In the genomic region with DNA sequence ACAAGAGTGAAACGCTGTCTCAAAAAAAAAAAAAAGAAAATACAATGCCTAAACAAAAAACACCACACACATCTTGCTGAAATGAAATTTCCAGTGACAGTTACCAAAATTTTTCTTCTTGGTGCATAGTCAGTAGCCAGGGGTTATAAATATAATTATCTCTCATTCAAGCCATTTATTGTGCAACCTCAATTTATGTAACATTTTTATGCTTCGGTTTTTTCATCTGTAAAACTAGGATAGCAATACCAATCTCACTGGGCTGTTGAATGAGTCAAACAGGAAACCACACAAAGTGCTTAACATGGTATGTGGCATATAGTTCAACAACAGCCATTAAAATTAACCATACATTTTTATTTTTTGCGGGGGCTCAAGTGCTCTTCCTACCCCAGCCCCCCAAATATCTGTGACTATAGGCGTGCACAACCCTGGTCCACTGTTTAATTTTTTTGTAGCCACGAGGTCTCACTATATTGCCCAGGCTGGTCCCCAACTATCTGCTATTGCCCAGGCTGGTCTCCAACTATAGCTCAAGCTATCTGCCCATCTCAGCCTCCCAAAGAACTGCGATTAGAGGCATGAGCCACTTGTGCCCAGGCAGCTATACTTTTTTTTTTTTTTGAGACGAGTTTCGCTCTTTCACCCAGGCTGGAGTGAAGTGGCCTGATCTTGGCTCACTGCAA, we compare ENCODE assay signal across 11 cellular contexts. TPM values are rescaled to one million over a fixed set of nuclear protein-coding genes. Genes with fewer than 3 reads are reported as not detected.
A peak's percentile ranks its signal among the peaks of the same experiment; 100 is the strongest.
DNase-seq lines count a peak whose midpoint lies in the region; ATAC-seq lines count a peak whose summit lies in the region.
"Had no signal": no experiment of that assay in that cellular context is flagged by ENCODE, and none has a peak within 500 bp of the region (broad histone marks: within the 10 kb centered on the region; RNA-seq: fewer than 3 reads in every experiment).

No MANE protein-coding gene starts in this region.

- H3K4me1 Mint-ChIP-seq in activated CD8-positive, alpha-beta T cell treated with anti-CD3 and anti-CD28 coated beads, Interleukin-2, amount 10 ng/mL, durations not matched to agents 7 days and 5 days (ENCODE audit: low read depth), result peaks cover 33% of the 10 kb centered on the region

- no peaks in the 10 kb centered on the region for H3K27me3 Mint-ChIP-seq in activated CD8-positive, alpha-beta T cell treated with anti-CD3 and anti-CD28 coated beads, Interleukin-2, amount 10 ng/mL, durations not matched to agents 7 days and 5 days (ENCODE audit: low read depth)

- DNase-seq in EH (ENCODE audit: low read depth) (peak; percentile 79), KBM-7 (peak; percentile 61), kidney glomerular epithelial cell (lab: John Stamatoyannopoulos, UW) (peak; percentile 0), amygdala (lab: John Stamatoyannopoulos, UW) (no peak), epidermal melanocyte (ENCODE audit: insufficient read length, low spot score) (no peak), HuH-7 (ENCODE audit: low spot score) (no peak)
- DNase-seq in activated CD8-positive, alpha-beta T cell treated with anti-CD3 and anti-CD28 coated beads, Interleukin-2, amount 10 ng/mL, durations not matched to agents 7 days and 5 days, result peak; percentile 41
- DNase-seq: adrenal gland, left ventricle myocardium superior, Peyer's patch had no signal

- POLR2A ChIA-PET in activated CD8-positive, alpha-beta T cell treated with anti-CD3 and anti-CD28 coated beads, Interleukin-2, amount 10 ng/mL, durations not matched to agents 7 days and 5 days (lab: Charles Lee), result interaction anchor here (1.0 to 3.2 kb wide), 2 partner anchors 174 to 1044 kb away, joined by 4 to 21 read pairs; a partner anchor contains a TSS

- H3K4me3 Mint-ChIP-seq in activated CD8-positive, alpha-beta T cell treated with anti-CD3 and anti-CD28 coated beads, Interleukin-2, amount 10 ng/mL, durations not matched to agents 7 days and 5 days, result peak overlapping the region; percentile 98

- CTCF ChIA-PET in activated CD8-positive, alpha-beta T cell treated with anti-CD3 and anti-CD28 coated beads, Interleukin-2, amount 10 ng/mL, durations not matched to agents 7 days and 5 days (lab: Charles Lee), result interaction anchor here (5.0 kb wide), 1 partner anchor 11 kb away, joined by 50 read pairs; no protein-coding TSS in a partner anchor

- peak; percentile 41 for ATAC-seq in activated CD8-positive, alpha-beta T cell treated with anti-CD3 and anti-CD28 coated beads, Interleukin-2, amount 10 ng/mL, durations not matched to agents 7 days and 5 days
- no peak for ATAC-seq in HG03378 (IDR thresholded peaks at IDR 0.05; ENCODE audit: unreplicated experiment)
- ATAC-seq: left ventricle myocardium superior had no signal

- H3K36me3 Mint-ChIP-seq in activated CD8-positive, alpha-beta T cell treated with anti-CD3 and anti-CD28 coated beads, Interleukin-2, amount 10 ng/mL, durations not matched to agents 7 days and 5 days (ENCODE audit: low read depth), result peaks cover 53% of the 10 kb centered on the region

- in situ Hi-C loops in KBM-7 (cut with MboI; ENCODE audit: low pct_unique_long_range_greater_than_20kb, low sequenced_read_pairs), result no loop called here

- no peaks in the 10 kb centered on the region for H3K9me3 Mint-ChIP-seq in activated CD8-positive, alpha-beta T cell treated with anti-CD3 and anti-CD28 coated beads, Interleukin-2, amount 10 ng/mL, durations not matched to agents 7 days and 5 days (ENCODE audit: insufficient read depth)

- peak overlapping the region; percentile 80 for H3K27ac Mint-ChIP-seq in activated CD8-positive, alpha-beta T cell treated with anti-CD3 and anti-CD28 coated beads, Interleukin-2, amount 10 ng/mL, durations not matched to agents 7 days and 5 days

RNA-seq across cellular contexts. Expression of a gene that starts 2.6 kb away (rescaled TPM):
- total RNA-seq in activated CD8-positive, alpha-beta T cell treated with anti-CD3 and anti-CD28 coated beads, Interleukin-2, amount 10 ng/mL, durations not matched to agents 7 days and 5 days, result 10 to 100 TPM; 62.1 to 71.3 TPM

RNA-seq across cellular contexts. Expression of a gene that starts 2.9 kb away (rescaled TPM):
- total RNA-seq in activated CD8-positive, alpha-beta T cell treated with anti-CD3 and anti-CD28 coated beads, Interleukin-2, amount 10 ng/mL, durations not matched to agents 7 days and 5 days, result 100 to 1,000 TPM; 399 to 420 TPM

Comparison
In these comparisons a context has a peak if more than half of its experiments do, and no peak if none do; other contexts are left out.
1. DNase-seq: peak in EH (single experiment), KBM-7 (single experiment), activated CD8-positive, alpha-beta T cell treated with anti-CD3 and anti-CD28 coated beads, Interleukin-2, amount 10 ng/mL, durations not matched to agents 7 days and 5 days (single experiment) and kidney glomerular epithelial cell (single experiment); none in amygdala (0 of 56), epidermal melanocyte (single experiment) and HuH-7 (single experiment).